In genomic region chr2:71876542-71877451, GRCh38 we compare ENCODE assay signal across 1 cellular context.
A peak's percentile ranks its signal among the peaks of the same experiment; 100 is the strongest.
TF ChIP-seq lines count a peak whose summit lies in the region.

No MANE protein-coding gene starts in this region.

TF ChIP-seq in K562, 482 proteins besides CTCF, POLR2A, EP300 and RAD21 (continued from another document):
- no peak for TF ChIP-seq CCAR2 (IDR thresholded peaks at IDR 0.05; ENCODE audit: low read depth, low read length)
- TF ChIP-seq SAP30 (IDR thresholded peaks at IDR 0.05; ENCODE audit: borderline replicate concordance, insufficient read depth, low read depth, low read length, poor library complexity, severe bottlenecking): no peak
- no peak for TF ChIP-seq ZNF398 (CRISPR knock-in tag; IDR thresholded peaks at IDR 0.05)
- 0 out of 2 replicates have a peak, but pooled peaks have one; percentile 28 for TF ChIP-seq SPI1 (IDR thresholded peaks at IDR 0.05; ENCODE audit: borderline replicate concordance, low read depth, low read length)
- TF ChIP-seq ZKSCAN3 (CRISPR knock-in tag; IDR thresholded peaks at IDR 0.05): no peak
- TF ChIP-seq DMBX1 (CRISPR knock-in tag; IDR thresholded peaks at IDR 0.05; ENCODE audit: borderline replicate concordance): peak; percentile 21; the same call in 1 of the 2 replicates
- TF ChIP-seq ZNF444 (CRISPR knock-in tag; IDR thresholded peaks at IDR 0.05): no peak
- no peak for TF ChIP-seq ATF1 (CRISPR knock-in tag; IDR thresholded peaks at IDR 0.05)
- no peak for TF ChIP-seq ATF1 (tag; IDR thresholded peaks at IDR 0.05)
- TF ChIP-seq HINFP (tag; conservative IDR thresholded peaks at IDR 0.05; ENCODE audit: low read depth): peak; percentile 65; the same call in 1 of the 2 replicates
- no peak for TF ChIP-seq ZNF239 (CRISPR knock-in tag; IDR thresholded peaks at IDR 0.05)
- no peak for TF ChIP-seq RREB1 (CRISPR knock-in tag; IDR thresholded peaks at IDR 0.05)
- TF ChIP-seq PTTG1 (tag; IDR thresholded peaks at IDR 0.05; ENCODE audit: low read depth): peak; percentile 63; the same call in 1 of the 2 replicates
- TF ChIP-seq MXI1 (IDR thresholded peaks at IDR 0.05; ENCODE audit: low read depth, low read length): no peak
- 0 out of 2 replicates have a peak, but pooled peaks have one; percentile 36 for TF ChIP-seq ZNF79 (CRISPR knock-in tag; IDR thresholded peaks at IDR 0.05; ENCODE audit: low read depth)
- TF ChIP-seq ZNF407 (IDR thresholded peaks at IDR 0.05; ENCODE audit: low read depth): no peak
- TF ChIP-seq PYGO2 (tag; IDR thresholded peaks at IDR 0.05): 0 out of 2 replicates have a peak, but pooled peaks have one; percentile 42
- 0 out of 2 replicates have a peak, but pooled peaks have one; percentile 24 for TF ChIP-seq CREB3 (tag; conservative IDR thresholded peaks at IDR 0.05; ENCODE audit: low read depth)
- TF ChIP-seq PTRF (tag; IDR thresholded peaks at IDR 0.05): no peak
- TF ChIP-seq U2AF1 (optimal IDR thresholded peaks at IDR 0.05; ENCODE audit: low read depth, low read length): no peak
